In genomic region chr7:129224251-129225205, GRCh38 we compare ENCODE assay signal across 8 cellular contexts. TPM values are rescaled to one million over a fixed set of nuclear protein-coding genes. Genes with fewer than 3 reads are reported as not detected.
DNase-seq lines count a peak whose midpoint lies in the region; ATAC-seq and TF ChIP-seq lines count a peak whose summit lies in the region.

TSS of gene AHCYL2 (plus strand) at chr7:129225030.

- ATAC-seq in GM18909 (IDR thresholded peaks at IDR 0.05; ENCODE audit: poor library complexity, unreplicated experiment) = peak; percentile 88
- peak; percentile 89 for ATAC-seq in HG03159 (IDR thresholded peaks at IDR 0.05; ENCODE audit: unreplicated experiment)

- TF ChIP-seq CTCF in VCaP (conservative IDR thresholded peaks at IDR 0.05) (no peak), breast epithelium (IDR thresholded peaks at IDR 0.05) (no peak)

- H3K9me3 ChIP-seq in breast epithelium = no peaks in the 10 kb centered on the region
- no peaks in the 10 kb centered on the region for H3K9me3 ChIP-seq in iPS-20b (ENCODE audit: insufficient read depth, low read depth, low read length)

- peak within 1 kb of the TSS; percentile 90 for H3K27ac ChIP-seq in VCaP
- H3K27ac ChIP-seq in breast epithelium = peak within 1 kb of the TSS; percentile 91 to 96
- H3K27ac ChIP-seq in iPS-20b (ENCODE audit: low read length) = peak within 1 kb of the TSS; percentile 58
- H3K27ac ChIP-seq in skin epidermis = peak within 1 kb of the TSS; percentile 67 to 97 (median 93)

- H3K27me3 ChIP-seq in breast epithelium (no peaks in the 10 kb centered on the region), iPS-20b (ENCODE audit: insufficient read depth, low read length) (peaks cover 12% of the 10 kb centered on the region; the same call in 1 of the 2 replicates)

- no peak for TF ChIP-seq POLR2A in breast epithelium (IDR thresholded peaks at IDR 0.05)

- DNase-seq in AG08395 (ENCODE audit: low spot score) (peak; percentile 96), NCI-H2227 (lab: John Stamatoyannopoulos, UW; ENCODE audit: unreplicated experiment) (peak; percentile 98), breast epithelium (ENCODE audit: low spot score in 2 of 2) (peak; percentile 96 to 97)

- peak within 1 kb of the TSS; percentile 73 for H3K9ac ChIP-seq in iPS-20b (ENCODE audit: low read depth, low read length)

- H3K4me3 ChIP-seq in breast epithelium (peak within 1 kb of the TSS; percentile 72 to 96 (median 89)), iPS-20b (ENCODE audit: low read length) (peak within 1 kb of the TSS; percentile 93), skin epidermis (peak within 1 kb of the TSS; percentile 71 to 98 (median 87))

- H3K4me1 ChIP-seq in breast epithelium (no peaks in the 10 kb centered on the region), iPS-20b (ENCODE audit: insufficient read depth, low read length) (peaks cover 10% of the 10 kb centered on the region; the same call in 1 of the 2 replicates)

- H3K36me3 ChIP-seq in breast epithelium = no peaks in the 10 kb centered on the region
- H3K36me3 ChIP-seq in iPS-20b (ENCODE audit: insufficient read depth, low read depth, low read length) = no peaks in the 10 kb centered on the region

- intact Hi-C loops in breast epithelium (cut with DNase I; ENCODE audit: low total_unique reads) = no loop called here

RNA-seq across cellular contexts. Expression of gene AHCYL2, which starts in this region (rescaled TPM):
- total RNA-seq in breast epithelium = 10 to 100 TPM; 19.0 to 24.7 (median 21.8) TPM

Comparison
In these comparisons a context has a peak if more than half of its experiments do, and no peak if none do; other contexts are left out.
1. Peak in every context shown above with its lines: DNase-seq, ATAC-seq, H3K4me3 ChIP-seq and H3K27ac ChIP-seq.